In the genomic region with DNA sequence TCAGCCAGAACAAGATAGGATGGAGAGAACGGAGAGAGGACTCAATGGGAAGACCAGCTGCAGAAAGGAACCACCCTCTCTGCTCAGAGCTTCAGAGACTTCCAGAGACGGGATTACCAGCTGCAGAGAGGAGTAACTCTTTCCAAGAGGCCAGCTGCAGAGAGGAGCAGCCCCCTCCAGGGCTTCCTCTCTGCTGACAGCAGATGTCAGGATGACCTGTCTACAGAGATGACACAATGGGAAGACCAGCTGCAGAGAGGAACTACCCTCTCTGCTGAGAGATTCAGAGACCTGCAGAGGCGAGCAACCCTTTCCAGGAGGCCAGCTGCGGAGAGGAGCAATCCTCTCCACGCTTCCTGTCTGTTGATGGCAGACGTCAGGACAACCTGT, we compare ENCODE assay signal across 18 cellular contexts.
DNase-seq lines count a peak whose midpoint lies in the region; ATAC-seq, FAIRE-seq and TF ChIP-seq lines count a peak whose summit lies in the region.
"Had no signal": no experiment of that assay in that cellular context is flagged by ENCODE, and none has a peak within 500 bp of the region (broad histone marks: within the 10 kb centered on the region; RNA-seq: fewer than 3 reads in every experiment).

No MANE protein-coding gene starts in this region.

- CTCF ChIA-PET in HepG2 (lab: Yijun Ruan, JAX; ENCODE audit: low intra/inter-chr PET ratio, low total read pairs): no interaction called here

- no peak for FAIRE-seq in HepG2 (lab: Jason Lieb, UNC)

- H3K4me1 ChIP-seq in BLaER1 (peaks cover 21% of the 10 kb centered on the region), HepG2 (ENCODE audit: insufficient read depth, low read length) (no peaks in the 10 kb centered on the region)
- H3K4me1 ChIP-seq: Peyer's patch, SJSA1 had no signal

- no peak overlapping the region for H3K9ac ChIP-seq in BLaER1
- H3K9ac ChIP-seq in HepG2 (ENCODE audit: insufficient read depth, low read depth, low read length): no peak overlapping the region

- POLR2A ChIA-PET in HepG2 (lab: Yijun Ruan, JAX): interaction anchor here (1.0 kb wide), 1 partner anchor 14 kb away, joined by 3 read pairs; no protein-coding TSS in a partner anchor

- H4K20me1 ChIP-seq in BLaER1 (no peaks in the 10 kb centered on the region), HepG2 (ENCODE audit: insufficient read depth, low read length) (no peaks in the 10 kb centered on the region)

- intact Hi-C loops in HepG2 (cut with micrococcal nuclease; ENCODE audit: unreplicated experiment): no loop called here

- no peak for TF ChIP-seq RAD21 in HepG2 (CRISPR knock-in tag; IDR thresholded peaks at IDR 0.05)

- TF ChIP-seq CTCF in HepG2 (CRISPR knock-in tag; IDR thresholded peaks at IDR 0.05): no peak

- 0 out of 2 replicates have a peak overlapping the region, but pooled peaks have one; percentile 19 for H3K27ac ChIP-seq in BLaER1
- no peak overlapping the region for H3K27ac ChIP-seq in HepG2 (ENCODE audit: extremely low read length, insufficient read depth, low read length)
- H3K27ac ChIP-seq: 22Rv1, Peyer's patch, SJSA1 had no signal

- peak overlapping the region; percentile 51 for H3K4me2 ChIP-seq in BLaER1
- no peak overlapping the region for H3K4me2 ChIP-seq in HepG2 (ENCODE audit: low read depth, low read length)

- H3K36me3 ChIP-seq in BLaER1 (no peaks in the 10 kb centered on the region), HepG2 (replicated peaks in 1 of 2; ENCODE audit: control insufficient read depth in 1 of 2, insufficient read depth in 2 of 2, low read length in 2 of 2) (no peaks in the 10 kb centered on the region)
- H3K36me3 ChIP-seq: Peyer's patch, SJSA1 had no signal

- DNase-seq in DMS53 (lab: John Stamatoyannopoulos, UW) (peak; percentile 41), DMS53 treated with DMSO at 0.1 percent for 48 hours (lab: John Stamatoyannopoulos, UW; ENCODE audit: unreplicated experiment) (no peak), SHP77 (lab: John Stamatoyannopoulos, UW) (peak; percentile 65 to 66), HepG2 (ENCODE audit: low spot score) (no peak), HuH-7.5 (ENCODE audit: low spot score) (no peak), activated T-cell treated with anti-CD3 and anti-CD28 coated beads for 4 hours (no peak)
- no peak for DNase-seq in activated T-cell treated with anti-CD3 and anti-CD28 coated beads, Interleukin-2, amount 50 U/mL, for 48 hours
- DNase-seq: CD8-positive, alpha-beta T cell; DMS79 treated with DMSO at 0.1 percent for 48 hours; H7; NCI-H1436 treated with DMSO at 0.1 percent for 48 hours; NCI-H2081; NCI-H510A; NCI-H774; Peyer's patch had no signal

- no peaks in the 10 kb centered on the region for H3K79me2 ChIP-seq in HepG2 (ENCODE audit: insufficient read depth, low read length)

- H2AFZ ChIP-seq in HepG2 (ENCODE audit: low read length): no peak overlapping the region

- TF ChIP-seq EP300 in HepG2 (IDR thresholded peaks at IDR 0.05; ENCODE audit: low read depth in 2 of 2, low read length in 2 of 2) (no peak), HepG2 (CRISPR knock-in tag; IDR thresholded peaks at IDR 0.05; ENCODE audit: borderline replicate concordance) (no peak)

- ATAC-seq in HepG2: peak; percentile 46
- ATAC-seq: CD8-positive, alpha-beta T cell had no signal

- TF ChIP-seq POLR2A in HepG2 (IDR thresholded peaks at IDR 0.05; ENCODE audit: insufficient read depth in 1 of 2, low read depth in 2 of 2, low read length in 2 of 2): no peak

- H3K4me3 ChIP-seq in BLaER1: no peak overlapping the region
- H3K4me3 ChIP-seq in HepG2 (replicated peaks in 1 of 3; ENCODE audit: insufficient read depth in 1 of 3, low read depth in 2 of 3, low read length in 3 of 3): no peak overlapping the region
- H3K4me3 ChIP-seq: Peyer's patch, SJSA1 had no signal

- H3K27me3 ChIP-seq in BLaER1 (no peaks in the 10 kb centered on the region), HepG2 (ENCODE audit: control insufficient read depth in 1 of 2, insufficient read depth in 2 of 2, low read length in 2 of 2) (peaks cover 0 to 16% of the 10 kb centered on the region in 2 experiments; a peak in 4 of 5 replicates)
- H3K27me3 ChIP-seq: Peyer's patch had no signal

- 0% methylated on average over 2 of the region's 6 CpGs for WGBS in HepG2 (ENCODE audit: low lambda C conversion rate)

- in situ Hi-C loops in HepG2 (cut with HindIII; ENCODE audit: extremely low pct_ligation_motif_present, low pct_unique_long_range_greater_than_20kb): no loop called here

- no peaks in the 10 kb centered on the region; the same call in 1 of the 2 replicates for H3K9me3 ChIP-seq in BLaER1
- H3K9me3 ChIP-seq in HepG2 (ENCODE audit: low read length): no peaks in the 10 kb centered on the region
- H3K9me3 ChIP-seq: Peyer's patch, SJSA1 had no signal

- BruUV-seq in HepG2 (replicated peaks; lab: Mats Ljungman, UMichigan): no TSS peak

TF ChIP-seq in HepG2, 621 proteins besides CTCF, POLR2A, EP300 and RAD21 (continues in another document):
- TF ChIP-seq, protein P1, sequence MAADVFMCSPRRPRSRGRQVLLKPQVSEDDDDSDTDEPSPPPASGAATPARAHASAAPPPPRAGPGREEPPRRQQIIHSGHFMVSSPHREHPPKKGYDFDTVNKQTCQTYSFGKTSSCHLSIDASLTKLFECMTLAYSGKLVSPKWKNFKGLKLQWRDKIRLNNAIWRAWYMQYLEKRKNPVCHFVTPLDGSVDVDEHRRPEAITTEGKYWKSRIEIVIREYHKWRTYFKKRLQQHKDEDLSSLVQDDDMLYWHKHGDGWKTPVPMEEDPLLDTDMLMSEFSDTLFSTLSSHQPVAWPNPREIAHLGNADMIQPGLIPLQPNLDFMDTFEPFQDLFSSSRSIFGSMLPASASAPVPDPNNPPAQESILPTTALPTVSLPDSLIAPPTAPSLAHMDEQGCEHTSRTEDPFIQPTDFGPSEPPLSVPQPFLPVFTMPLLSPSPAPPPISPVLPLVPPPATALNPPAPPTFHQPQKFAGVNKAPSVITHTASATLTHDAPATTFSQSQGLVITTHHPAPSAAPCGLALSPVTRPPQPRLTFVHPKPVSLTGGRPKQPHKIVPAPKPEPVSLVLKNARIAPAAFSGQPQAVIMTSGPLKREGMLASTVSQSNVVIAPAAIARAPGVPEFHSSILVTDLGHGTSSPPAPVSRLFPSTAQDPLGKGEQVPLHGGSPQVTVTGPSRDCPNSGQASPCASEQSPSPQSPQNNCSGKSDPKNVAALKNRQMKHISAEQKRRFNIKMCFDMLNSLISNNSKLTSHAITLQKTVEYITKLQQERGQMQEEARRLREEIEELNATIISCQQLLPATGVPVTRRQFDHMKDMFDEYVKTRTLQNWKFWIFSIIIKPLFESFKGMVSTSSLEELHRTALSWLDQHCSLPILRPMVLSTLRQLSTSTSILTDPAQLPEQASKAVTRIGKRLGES (CRISPR knock-in tag; IDR thresholded peaks at IDR 0.05; ENCODE audit: borderline replicate concordance): no peak
- TF ChIP-seq ATM (IDR thresholded peaks at IDR 0.05; ENCODE audit: borderline replicate concordance): no peak
- TF ChIP-seq, protein P2, sequence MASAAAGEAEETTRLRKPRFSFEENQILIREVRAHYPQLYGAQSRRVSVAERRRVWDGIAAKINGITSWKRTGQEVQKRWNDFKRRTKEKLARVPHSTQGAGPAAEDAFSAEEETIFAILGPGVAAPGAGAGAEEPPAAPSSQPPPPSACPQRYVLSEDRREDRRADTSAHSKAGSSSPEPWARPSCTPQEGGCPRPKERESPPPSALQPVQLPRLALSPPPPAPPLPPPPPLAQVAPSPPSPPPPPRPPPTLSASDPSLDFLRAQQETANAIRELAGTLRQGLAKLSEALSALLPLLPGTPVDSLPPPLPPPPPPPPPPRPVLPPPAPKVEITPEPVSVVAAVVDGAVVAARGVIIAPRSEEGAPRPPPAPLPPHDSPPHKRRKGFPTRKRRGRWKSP (CRISPR knock-in tag; IDR thresholded peaks at IDR 0.05): no peak
- TF ChIP-seq, protein P3, sequence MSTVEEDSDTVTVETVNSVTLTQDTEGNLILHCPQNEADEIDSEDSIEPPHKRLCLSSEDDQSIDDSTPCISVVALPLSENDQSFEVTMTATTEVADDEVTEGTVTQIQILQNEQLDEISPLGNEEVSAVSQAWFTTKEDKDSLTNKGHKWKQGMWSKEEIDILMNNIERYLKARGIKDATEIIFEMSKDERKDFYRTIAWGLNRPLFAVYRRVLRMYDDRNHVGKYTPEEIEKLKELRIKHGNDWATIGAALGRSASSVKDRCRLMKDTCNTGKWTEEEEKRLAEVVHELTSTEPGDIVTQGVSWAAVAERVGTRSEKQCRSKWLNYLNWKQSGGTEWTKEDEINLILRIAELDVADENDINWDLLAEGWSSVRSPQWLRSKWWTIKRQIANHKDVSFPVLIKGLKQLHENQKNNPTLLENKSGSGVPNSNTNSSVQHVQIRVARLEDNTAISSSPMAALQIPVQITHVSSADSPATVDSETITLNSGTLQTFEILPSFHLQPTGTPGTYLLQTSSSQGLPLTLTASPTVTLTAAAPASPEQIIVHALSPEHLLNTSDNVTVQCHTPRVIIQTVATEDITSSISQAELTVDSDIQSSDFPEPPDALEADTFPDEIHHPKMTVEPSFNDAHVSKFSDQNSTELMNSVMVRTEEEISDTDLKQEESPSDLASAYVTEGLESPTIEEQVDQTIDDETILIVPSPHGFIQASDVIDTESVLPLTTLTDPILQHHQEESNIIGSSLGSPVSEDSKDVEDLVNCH (CRISPR knock-in tag; IDR thresholded peaks at IDR 0.05): no peak
- TF ChIP-seq, protein P4, sequence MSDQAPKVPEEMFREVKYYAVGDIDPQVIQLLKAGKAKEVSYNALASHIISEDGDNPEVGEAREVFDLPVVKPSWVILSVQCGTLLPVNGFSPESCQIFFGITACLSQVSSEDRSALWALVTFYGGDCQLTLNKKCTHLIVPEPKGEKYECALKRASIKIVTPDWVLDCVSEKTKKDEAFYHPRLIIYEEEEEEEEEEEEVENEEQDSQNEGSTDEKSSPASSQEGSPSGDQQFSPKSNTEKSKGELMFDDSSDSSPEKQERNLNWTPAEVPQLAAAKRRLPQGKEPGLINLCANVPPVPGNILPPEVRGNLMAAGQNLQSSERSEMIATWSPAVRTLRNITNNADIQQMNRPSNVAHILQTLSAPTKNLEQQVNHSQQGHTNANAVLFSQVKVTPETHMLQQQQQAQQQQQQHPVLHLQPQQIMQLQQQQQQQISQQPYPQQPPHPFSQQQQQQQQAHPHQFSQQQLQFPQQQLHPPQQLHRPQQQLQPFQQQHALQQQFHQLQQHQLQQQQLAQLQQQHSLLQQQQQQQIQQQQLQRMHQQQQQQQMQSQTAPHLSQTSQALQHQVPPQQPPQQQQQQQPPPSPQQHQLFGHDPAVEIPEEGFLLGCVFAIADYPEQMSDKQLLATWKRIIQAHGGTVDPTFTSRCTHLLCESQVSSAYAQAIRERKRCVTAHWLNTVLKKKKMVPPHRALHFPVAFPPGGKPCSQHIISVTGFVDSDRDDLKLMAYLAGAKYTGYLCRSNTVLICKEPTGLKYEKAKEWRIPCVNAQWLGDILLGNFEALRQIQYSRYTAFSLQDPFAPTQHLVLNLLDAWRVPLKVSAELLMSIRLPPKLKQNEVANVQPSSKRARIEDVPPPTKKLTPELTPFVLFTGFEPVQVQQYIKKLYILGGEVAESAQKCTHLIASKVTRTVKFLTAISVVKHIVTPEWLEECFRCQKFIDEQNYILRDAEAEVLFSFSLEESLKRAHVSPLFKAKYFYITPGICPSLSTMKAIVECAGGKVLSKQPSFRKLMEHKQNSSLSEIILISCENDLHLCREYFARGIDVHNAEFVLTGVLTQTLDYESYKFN (CRISPR knock-in tag; conservative IDR thresholded peaks at IDR 0.05): no peak
- no peak for TF ChIP-seq CEBPB (IDR thresholded peaks at IDR 0.05; ENCODE audit: borderline replicate concordance, low read depth, low read length)

Comparison
In these comparisons a context has a peak if more than half of its experiments do, and no peak if none do; other contexts are left out.
1. DNase-seq: peak in DMS53 (single experiment) and SHP77 (2 of 2); none in DMS53 treated with DMSO at 0.1 percent for 48 hours (single experiment), HepG2 (single experiment), HuH-7.5 (single experiment), activated T-cell treated with anti-CD3 and anti-CD28 coated beads, Interleukin-2, amount 50 U/mL, for 48 hours (0 of 2) and activated T-cell treated with anti-CD3 and anti-CD28 coated beads for 4 hours (single experiment).